In the genomic region with DNA sequence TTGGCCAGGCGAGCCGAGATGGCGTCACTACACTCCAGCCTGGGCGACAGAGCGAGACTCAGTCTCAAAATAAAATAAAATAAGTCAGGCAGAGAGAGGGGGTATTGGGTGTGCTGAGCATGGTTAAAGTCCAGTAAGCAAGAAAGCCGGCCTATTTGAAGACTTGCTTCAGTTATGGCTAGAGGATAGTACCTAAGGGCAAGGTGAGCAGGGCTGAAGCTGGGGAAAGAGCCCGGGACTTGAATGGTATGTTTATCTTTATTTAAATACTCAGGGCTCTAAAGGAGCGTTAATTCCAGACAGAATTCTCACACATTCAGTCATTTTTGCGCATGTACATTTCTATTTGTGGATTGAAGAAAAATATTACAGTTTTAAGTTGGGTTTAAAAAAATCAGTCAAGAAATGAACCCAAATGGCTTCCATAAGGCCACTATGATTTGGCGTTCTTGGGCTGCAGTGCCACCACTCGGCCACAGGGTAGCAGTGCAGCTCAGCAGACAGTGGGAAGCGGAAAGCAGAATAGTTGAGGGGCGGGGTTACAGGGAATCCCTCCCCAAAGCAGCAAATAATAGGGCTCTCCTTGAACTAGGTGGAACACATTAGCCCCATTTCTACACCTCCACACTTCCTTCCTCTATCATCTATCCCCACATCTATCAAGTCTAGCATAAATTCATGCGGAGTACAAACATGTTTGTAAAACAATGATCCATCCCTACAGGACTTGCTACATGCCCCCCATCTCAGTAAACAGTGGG, we compare ENCODE assay signal across 9 cellular contexts. TPM values are rescaled to one million over a fixed set of nuclear protein-coding genes. Genes with fewer than 3 reads are reported as not detected.
DNase-seq lines count a peak whose midpoint lies in the region; ATAC-seq and TF ChIP-seq lines count a peak whose summit lies in the region.
"Had no signal": no experiment of that assay in that cellular context is flagged by ENCODE, and none has a peak within 500 bp of the region (broad histone marks: within the 10 kb centered on the region; RNA-seq: fewer than 3 reads in every experiment).

No MANE protein-coding gene starts in this region.

- peaks cover 0 to 3% (median 0%) of the 10 kb centered on the region in 7 donors for H3K9me3 Mint-ChIP-seq in CD4-positive, CD25-positive, alpha-beta regulatory T cell
- no peaks in the 10 kb centered on the region for H3K9me3 Mint-ChIP-seq in activated CD4-positive, alpha-beta T cell treated with anti-CD3 and anti-CD28 coated beads, Interleukin-2, amount 10 ng/mL, durations not matched to agents 24 days and 14 days
- H3K9me3 Mint-ChIP-seq: activated naive CD4-positive, alpha-beta T cell treated with anti-CD3 and anti-CD28 coated beads, Interleukin-2, amount 50 U/mL, for 24 hours had no signal

- peak; percentile 99 for TF ChIP-seq RAD21 in liver (IDR thresholded peaks at IDR 0.05)

- H3K27me3 Mint-ChIP-seq in CD4-positive, CD25-positive, alpha-beta regulatory T cell, result peaks cover 14% of the 10 kb centered on the region
- H3K27me3 Mint-ChIP-seq in activated CD4-positive, alpha-beta T cell treated with anti-CD3 and anti-CD28 coated beads, Interleukin-2, amount 10 ng/mL, durations not matched to agents 24 days and 14 days, result peaks cover 13% of the 10 kb centered on the region
- H3K27me3 Mint-ChIP-seq: activated naive CD4-positive, alpha-beta T cell treated with anti-CD3 and anti-CD28 coated beads, Interleukin-2, amount 50 U/mL, for 24 hours had no signal

- H3K9ac ChIP-seq in liver (ENCODE audit: low read depth in 1 of 2, low read length in 2 of 2), result peak overlapping the region in 1 of 2 donors; percentile 38

- WGBS in liver, result 47% methylated on average over 14 of the region's 14 CpGs

- peak; percentile 51 to 84 (median 67) for DNase-seq in CD4-positive, CD25-positive, alpha-beta regulatory T cell
- DNase-seq in NCI-H526 (lab: John Stamatoyannopoulos, UW), result peak; percentile 66 to 91
- DNase-seq in activated CD4-positive, alpha-beta T cell treated with anti-CD3 and anti-CD28 coated beads, Interleukin-2, amount 10 ng/mL, durations not matched to agents 24 days and 14 days, result peak; percentile 92
- DNase-seq in cortex of kidney (lab: John Stamatoyannopoulos, UW), result peak; percentile 9
- DNase-seq in stimulated activated CD4-positive, alpha-beta T cell treated with anti-CD3 and anti-CD28 coated beads, TNF-alpha, amount 100 ng/mL, for 24 hours (ENCODE audit: low read depth in 3 of 3), result peak; percentile 54 to 76 (median 68)

- no peak overlapping the region for H3K27ac ChIP-seq in CD4-positive, CD25-positive, alpha-beta regulatory T cell (ENCODE audit: insufficient read depth, low read length, poor library complexity, severe bottlenecking)
- H3K27ac ChIP-seq in liver (ENCODE audit: low read depth in 1 of 2, low read length in 2 of 2), result no peak overlapping the region

- intact Hi-C loops in activated CD4-positive, alpha-beta T cell treated with anti-CD3 and anti-CD28 coated beads, Interleukin-2, amount 10 ng/mL, durations not matched to agents 24 days and 14 days (cut with micrococcal nuclease), result loop anchor here (1.0 to 10.0 kb wide), 4 partner anchors 86 to 1022 kb away; a partner anchor contains a TSS

- peaks cover 0 to 5% (median 2%) of the 10 kb centered on the region in 4 donors for H3K4me1 Mint-ChIP-seq in CD4-positive, CD25-positive, alpha-beta regulatory T cell
- peaks cover 2% of the 10 kb centered on the region for H3K4me1 Mint-ChIP-seq in activated CD4-positive, alpha-beta T cell treated with anti-CD3 and anti-CD28 coated beads, Interleukin-2, amount 10 ng/mL, durations not matched to agents 24 days and 14 days

- TF ChIP-seq CTCF in liver (IDR thresholded peaks at IDR 0.05; ENCODE audit: low read depth, low read length, missing input control), result peak; percentile 99

- no peak overlapping the region for H3K4me3 Mint-ChIP-seq in CD4-positive, CD25-positive, alpha-beta regulatory T cell
- no peak overlapping the region for H3K4me3 Mint-ChIP-seq in activated CD4-positive, alpha-beta T cell treated with anti-CD3 and anti-CD28 coated beads, Interleukin-2, amount 10 ng/mL, durations not matched to agents 24 days and 14 days
- H3K4me3 Mint-ChIP-seq: activated naive CD4-positive, alpha-beta T cell treated with anti-CD3 and anti-CD28 coated beads, Interleukin-2, amount 50 U/mL, for 24 hours had no signal

- H3K4me1 ChIP-seq in CD4-positive, CD25-positive, alpha-beta regulatory T cell (ENCODE audit: control insufficient read depth, insufficient read depth, low read length, poor library complexity, severe bottlenecking), result no peaks in the 10 kb centered on the region
- H3K4me1 ChIP-seq in liver (ENCODE audit: control insufficient read depth in 4 of 4, insufficient read depth in 4 of 4, low read length in 3 of 4), result peaks cover 0 to 5% (median 0%) of the 10 kb centered on the region in 4 donors

- no peak overlapping the region for H3K27ac Mint-ChIP-seq in CD4-positive, CD25-positive, alpha-beta regulatory T cell
- no peak overlapping the region for H3K27ac Mint-ChIP-seq in activated CD4-positive, alpha-beta T cell treated with anti-CD3 and anti-CD28 coated beads, Interleukin-2, amount 10 ng/mL, durations not matched to agents 24 days and 14 days
- H3K27ac Mint-ChIP-seq: activated naive CD4-positive, alpha-beta T cell treated with anti-CD3 and anti-CD28 coated beads, Interleukin-2, amount 50 U/mL, for 24 hours had no signal

- no peaks in the 10 kb centered on the region for H3K36me3 ChIP-seq in CD4-positive, CD25-positive, alpha-beta regulatory T cell (ENCODE audit: control insufficient read depth, insufficient read depth, low read length)
- H3K36me3 ChIP-seq in liver (ENCODE audit: control insufficient read depth in 4 of 4, insufficient read depth in 3 of 4, low read depth in 1 of 4, low read length in 3 of 4), result no peaks in the 10 kb centered on the region

- H3K9me3 ChIP-seq in CD4-positive, CD25-positive, alpha-beta regulatory T cell (ENCODE audit: control insufficient read depth in 2 of 2, low read length in 2 of 2), result no peaks in the 10 kb centered on the region
- H3K9me3 ChIP-seq in liver (ENCODE audit: control insufficient read depth in 4 of 4, low read length in 3 of 4), result no peaks in the 10 kb centered on the region

- peak; percentile 88 to 91 for ATAC-seq in CD4-positive, CD25-positive, alpha-beta regulatory T cell (ENCODE audit: low read depth in 2 of 2)
- peak; percentile 95 for ATAC-seq in GM19328 (IDR thresholded peaks at IDR 0.05; ENCODE audit: unreplicated experiment)
- peak; percentile 98 for ATAC-seq in HG03432 (IDR thresholded peaks at IDR 0.05; ENCODE audit: unreplicated experiment)

- H3K4me3 ChIP-seq in CD4-positive, CD25-positive, alpha-beta regulatory T cell (ENCODE audit: low read depth, low read length), result no peak overlapping the region
- H3K4me3 ChIP-seq in liver (ENCODE audit: low read depth in 1 of 3, low read length in 3 of 3), result no peak overlapping the region

- H3K36me3 Mint-ChIP-seq in CD4-positive, CD25-positive, alpha-beta regulatory T cell, result no peaks in the 10 kb centered on the region
- no peaks in the 10 kb centered on the region for H3K36me3 Mint-ChIP-seq in activated CD4-positive, alpha-beta T cell treated with anti-CD3 and anti-CD28 coated beads, Interleukin-2, amount 10 ng/mL, durations not matched to agents 24 days and 14 days (ENCODE audit: low read depth)
- H3K36me3 Mint-ChIP-seq: activated naive CD4-positive, alpha-beta T cell treated with anti-CD3 and anti-CD28 coated beads, Interleukin-2, amount 50 U/mL, for 24 hours had no signal

- H3K27me3 ChIP-seq in CD4-positive, CD25-positive, alpha-beta regulatory T cell (ENCODE audit: control insufficient read depth, insufficient read depth, low read length), result peaks cover 2% of the 10 kb centered on the region
- H3K27me3 ChIP-seq in liver (ENCODE audit: control insufficient read depth in 4 of 4, insufficient read depth in 4 of 4, low read length in 3 of 4), result no peaks in the 10 kb centered on the region

TF ChIP-seq in liver, 16 proteins besides CTCF, POLR2A, EP300 and RAD21 (continues in another document):
- TF ChIP-seq, protein P1, sequence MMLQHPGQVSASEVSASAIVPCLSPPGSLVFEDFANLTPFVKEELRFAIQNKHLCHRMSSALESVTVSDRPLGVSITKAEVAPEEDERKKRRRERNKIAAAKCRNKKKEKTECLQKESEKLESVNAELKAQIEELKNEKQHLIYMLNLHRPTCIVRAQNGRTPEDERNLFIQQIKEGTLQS (IDR thresholded peaks at IDR 0.05), result no peak
- TF ChIP-seq SP1 (IDR thresholded peaks at IDR 0.05) (no peak), TAF1 (conservative IDR thresholded peaks at IDR 0.05) (no peak), NR2F2 (IDR thresholded peaks at IDR 0.05) (no peak), FOXA2 (IDR thresholded peaks at IDR 0.05) (no peak), JUND (IDR thresholded peaks at IDR 0.05) (no peak), GABPA (IDR thresholded peaks at IDR 0.05 in 1 of 2, conservative IDR thresholded peaks at IDR 0.05 in 1 of 2) (no peak), FOXA1 (IDR thresholded peaks at IDR 0.05) (no peak), YY1 (IDR thresholded peaks at IDR 0.05) (peak; percentile 60)
- TF ChIP-seq, protein P2, sequence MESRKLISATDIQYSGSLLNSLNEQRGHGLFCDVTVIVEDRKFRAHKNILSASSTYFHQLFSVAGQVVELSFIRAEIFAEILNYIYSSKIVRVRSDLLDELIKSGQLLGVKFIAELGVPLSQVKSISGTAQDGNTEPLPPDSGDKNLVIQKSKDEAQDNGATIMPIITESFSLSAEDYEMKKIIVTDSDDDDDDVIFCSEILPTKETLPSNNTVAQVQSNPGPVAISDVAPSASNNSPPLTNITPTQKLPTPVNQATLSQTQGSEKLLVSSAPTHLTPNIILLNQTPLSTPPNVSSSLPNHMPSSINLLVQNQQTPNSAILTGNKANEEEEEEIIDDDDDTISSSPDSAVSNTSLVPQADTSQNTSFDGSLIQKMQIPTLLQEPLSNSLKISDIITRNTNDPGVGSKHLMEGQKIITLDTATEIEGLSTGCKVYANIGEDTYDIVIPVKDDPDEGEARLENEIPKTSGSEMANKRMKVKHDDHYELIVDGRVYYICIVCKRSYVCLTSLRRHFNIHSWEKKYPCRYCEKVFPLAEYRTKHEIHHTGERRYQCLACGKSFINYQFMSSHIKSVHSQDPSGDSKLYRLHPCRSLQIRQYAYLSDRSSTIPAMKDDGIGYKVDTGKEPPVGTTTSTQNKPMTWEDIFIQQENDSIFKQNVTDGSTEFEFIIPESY (IDR thresholded peaks at IDR 0.05), result no peak

RNA-seq across cellular contexts. Expression of a gene that starts 37.2 kb away (rescaled TPM):
- not detected for total RNA-seq in CD4-positive, CD25-positive, alpha-beta regulatory T cell
- polyA plus RNA-seq in CD4-positive, CD25-positive, alpha-beta regulatory T cell, result 1 to 10 TPM in 1 of 4 donors, under 1 TPM in 3; 0.37 to 2.4 (median 0.83) TPM
- not detected in 2 replicates for total RNA-seq in activated CD4-positive, alpha-beta T cell treated with anti-CD3 and anti-CD28 coated beads, Interleukin-2, amount 10 ng/mL, durations not matched to agents 24 days and 14 days
- total RNA-seq in liver, result 10 to 100 TPM; 11.0 to 22.2 TPM
- 10 to 100 TPM; 15.9 to 18.4 TPM for polyA plus RNA-seq in liver

RNA-seq across cellular contexts. Expression of a gene that starts 46.4 kb away (rescaled TPM):
- 0.39 TPM for total RNA-seq in CD4-positive, CD25-positive, alpha-beta regulatory T cell
- under 1 TPM in 2 of 4 donors, not detected in 2; 0.10 to 0.43 TPM for polyA plus RNA-seq in CD4-positive, CD25-positive, alpha-beta regulatory T cell
- total RNA-seq in activated CD4-positive, alpha-beta T cell treated with anti-CD3 and anti-CD28 coated beads, Interleukin-2, amount 10 ng/mL, durations not matched to agents 24 days and 14 days, result not detected in 2 replicates
- 1 to 10 TPM; 1.3 to 3.8 TPM for total RNA-seq in liver
- polyA plus RNA-seq in liver, result under 1 TPM; 0.50 to 0.76 TPM

Comparison
In these comparisons a context has a peak if more than half of its experiments do, and no peak if none do; other contexts are left out.
1. DNase-seq: peak in every context shown above with its lines; median percentile 92 in activated CD4-positive, alpha-beta T cell treated with anti-CD3 and anti-CD28 coated beads, Interleukin-2, amount 10 ng/mL, durations not matched to agents 24 days and 14 days; 78 in NCI-H526; 68 in stimulated activated CD4-positive, alpha-beta T cell treated with anti-CD3 and anti-CD28 coated beads, TNF-alpha, amount 100 ng/mL, for 24 hours; 67 in CD4-positive, CD25-positive, alpha-beta regulatory T cell; 9 in cortex of kidney.
2. RNA of a gene that starts 37.2 kb away (total RNA-seq): 11.0 to 22.2 TPM in liver; not detected in CD4-positive, CD25-positive, alpha-beta regulatory T cell (single experiment) and not detected in activated CD4-positive, alpha-beta T cell treated with anti-CD3 and anti-CD28 coated beads, Interleukin-2, amount 10 ng/mL, durations not matched to agents 24 days and 14 days; every median in the first group is over 10 times any median in the second.
3. Peak in every context shown above with its lines, with median percentiles within 50 percentile points of each other: ATAC-seq.